In genomic region chr9:114221706-114222465, GRCh38 we compare ENCODE assay signal across 1 cellular context.
TF ChIP-seq lines count a peak whose summit lies in the region.

No MANE protein-coding gene starts in this region.

TF ChIP-seq in SK-N-SH treated with all-trans-retinoic acid at 6 μM for 48 hours, 23 proteins besides CTCF, POLR2A, EP300 and RAD21 (continued from another document):
- no peak for TF ChIP-seq CSRNP3 (CRISPR knock-in tag; IDR thresholded peaks at IDR 0.05)
- no peak for TF ChIP-seq PATZ1 (CRISPR knock-in tag; IDR thresholded peaks at IDR 0.05; ENCODE audit: borderline replicate concordance)
- TF ChIP-seq BACH2 (CRISPR knock-in tag; IDR thresholded peaks at IDR 0.05; ENCODE audit: borderline replicate concordance), result no peak
- TF ChIP-seq ZNF8 (CRISPR knock-in tag; IDR thresholded peaks at IDR 0.05), result no peak
- no peak for TF ChIP-seq PPARA (CRISPR knock-in tag; IDR thresholded peaks at IDR 0.05; ENCODE audit: borderline replicate concordance)
- TF ChIP-seq ARNTL (CRISPR knock-in tag; IDR thresholded peaks at IDR 0.05; ENCODE audit: borderline replicate concordance, low read depth), result no peak
- TF ChIP-seq ZC3H10 (CRISPR knock-in tag; IDR thresholded peaks at IDR 0.05), result no peak
- no peak for TF ChIP-seq ZNF70 (CRISPR knock-in tag; IDR thresholded peaks at IDR 0.05)
- TF ChIP-seq CSDC2 (CRISPR knock-in tag; IDR thresholded peaks at IDR 0.05), result no peak
- TF ChIP-seq GLIS3 (CRISPR knock-in tag; IDR thresholded peaks at IDR 0.05), result no peak
- TF ChIP-seq ZNF565 (CRISPR knock-in tag; conservative IDR thresholded peaks at IDR 0.05; ENCODE audit: low read depth), result no peak
- TF ChIP-seq SNAI2 (CRISPR knock-in tag; IDR thresholded peaks at IDR 0.05), result no peak
